ENCODE assay signal across 8 cellular contexts in genomic region chr5:176041248-176041994, GRCh38.
DNase-seq lines count a peak whose midpoint lies in the region; ATAC-seq, FAIRE-seq and TF ChIP-seq lines count a peak whose summit lies in the region.
"Not testable (repeated sequence)": the region's sequence is repeated elsewhere in the genome, so short reads cannot be mapped to it uniquely, and the experiment has no call there.

No MANE protein-coding gene starts in this region.

- not testable (repeated sequence) for H3K9me1 ChIP-seq in endothelial cell of umbilical vein (replicated peaks; ENCODE audit: control insufficient read depth, extremely low read depth, insufficient read depth, low read length); keratinocyte (ENCODE audit: control insufficient read depth, extremely low read depth, insufficient read depth, low read length)

- H3K14ac ChIP-seq in trophoblast cell (ENCODE audit: low read length), result not testable (repeated sequence)

- not testable (repeated sequence) for ATAC-seq in CD4-positive, CD25-positive, alpha-beta regulatory T cell (ENCODE audit: low read depth in 2 of 2); T-helper 17 cell

- dilution Hi-C loops in endothelial cell of umbilical vein (cut with MboI; ENCODE audit: extremely low pct_ligation_motif_present, low sequenced_read_pairs); keratinocyte (cut with MboI; ENCODE audit: extremely low pct_ligation_motif_present, low sequenced_read_pairs): not testable (repeated sequence)

- not testable (repeated sequence) for H3K9ac ChIP-seq in endothelial cell of umbilical vein (replicated peaks; ENCODE audit: extremely low read depth, insufficient read depth, low read length); keratinocyte (ENCODE audit: control insufficient read depth, extremely low read depth, insufficient read depth, low read length)
- H3K9ac ChIP-seq in trophoblast cell (ENCODE audit: low read length), result peak overlapping the region; percentile 73

- H3K36me3 Mint-ChIP-seq in CD4-positive, CD25-positive, alpha-beta regulatory T cell; T-helper 17 cell (ENCODE audit: low read depth); activated naive CD8-positive, alpha-beta T cell treated with anti-CD3 and anti-CD28 coated beads for 36 hours: not testable (repeated sequence)

- not testable (repeated sequence) for H3K4me1 ChIP-seq in CD4-positive, CD25-positive, alpha-beta regulatory T cell (ENCODE audit: control insufficient read depth, insufficient read depth, low read length, poor library complexity, severe bottlenecking); endothelial cell of umbilical vein (ENCODE audit: control insufficient read depth, extremely low read depth, insufficient read depth, low read length); keratinocyte (ENCODE audit: control insufficient read depth, extremely low read depth, insufficient read depth, low read length); trophoblast cell (ENCODE audit: control insufficient read depth in 1 of 2, insufficient read depth in 2 of 2, low read length in 2 of 2)

- not testable (repeated sequence) for H4K91ac ChIP-seq in trophoblast cell (ENCODE audit: low read depth, low read length)

- H3K4ac ChIP-seq in trophoblast cell (ENCODE audit: low read depth, low read length), result not testable (repeated sequence)

- FAIRE-seq in GM12892 (lab: Jason Lieb, UNC); keratinocyte (lab: Jason Lieb, UNC): not testable (repeated sequence)
- FAIRE-seq in endothelial cell of umbilical vein (lab: Jason Lieb, UNC), result peak; percentile 61

- CTCF ChIA-PET in endothelial cell of umbilical vein (lab: Charles Lee), result not testable (repeated sequence)

- intact Hi-C loops in endothelial cell of umbilical vein (cut with micrococcal nuclease), result not testable (repeated sequence)

- whole genome bisulfite sequencing in trophoblast cell (ENCODE audit: extremely low coverage, insufficient coverage, insufficient read length), result no CpG with 5 or more reads among the region's 15 CpGs

- H3K23ac ChIP-seq in trophoblast cell (ENCODE audit: low read length), result not testable (repeated sequence)

- not testable (repeated sequence) for H2BK5ac ChIP-seq in trophoblast cell (ENCODE audit: low read depth, low read length, poor library complexity)

- not testable (repeated sequence) for H3K27me3 Mint-ChIP-seq in CD4-positive, CD25-positive, alpha-beta regulatory T cell; T-helper 17 cell; activated naive CD8-positive, alpha-beta T cell treated with anti-CD3 and anti-CD28 coated beads for 36 hours

- not testable (repeated sequence) for H3K9me3 Mint-ChIP-seq in CD4-positive, CD25-positive, alpha-beta regulatory T cell; activated naive CD8-positive, alpha-beta T cell treated with anti-CD3 and anti-CD28 coated beads for 36 hours

- not testable (repeated sequence) for H3K27ac ChIP-seq in CD4-positive, CD25-positive, alpha-beta regulatory T cell (ENCODE audit: insufficient read depth, low read length, poor library complexity, severe bottlenecking); endothelial cell of umbilical vein (ENCODE audit: insufficient read depth, low read depth, low read length); trophoblast cell (ENCODE audit: low read depth, low read length)
- peak overlapping the region; percentile 49 for H3K27ac ChIP-seq in keratinocyte (ENCODE audit: control insufficient read depth, insufficient read depth, low read length)

- H3K27ac Mint-ChIP-seq in CD4-positive, CD25-positive, alpha-beta regulatory T cell, result peak overlapping the region in 2 of 3 donors; percentile 35 to 64
- H3K27ac Mint-ChIP-seq in T-helper 17 cell, result peak overlapping the region; percentile 81
- H3K27ac Mint-ChIP-seq in activated naive CD8-positive, alpha-beta T cell treated with anti-CD3 and anti-CD28 coated beads for 36 hours, result peak overlapping the region; percentile 62

- POLR2A ChIA-PET in endothelial cell of umbilical vein (lab: Charles Lee), result not testable (repeated sequence)

- not testable (repeated sequence) for DNase-seq in CD4-positive, CD25-positive, alpha-beta regulatory T cell; T-helper 17 cell; activated naive CD8-positive, alpha-beta T cell treated with anti-CD3 and anti-CD28 coated beads for 36 hours; endothelial cell of umbilical vein (ENCODE audit: low read depth, low spot score); keratinocyte (ENCODE audit: low read depth, low spot score); trophoblast cell
- DNase-seq in GM12892 (ENCODE audit: insufficient read length), result peak; percentile 3
- DNase-seq in activated effector memory CD4-positive, alpha-beta T cell treated with anti-CD3 and anti-CD28 coated beads, Interleukin-2, amount 50 U/mL, for 16 hours, result peak; percentile 45

- not testable (repeated sequence) for H3K36me3 ChIP-seq in CD4-positive, CD25-positive, alpha-beta regulatory T cell (ENCODE audit: control insufficient read depth, insufficient read depth, low read length); endothelial cell of umbilical vein (ENCODE audit: control insufficient read depth in 2 of 2, extremely low read depth in 1 of 2, insufficient read depth in 2 of 2, low read length in 2 of 2); keratinocyte (ENCODE audit: control insufficient read depth in 2 of 2, extremely low read depth in 1 of 2, insufficient read depth in 2 of 2, low read length in 2 of 2); trophoblast cell (ENCODE audit: control insufficient read depth in 1 of 2, insufficient read depth in 2 of 2, low read length in 2 of 2)

- not testable (repeated sequence) for H4K12ac ChIP-seq in trophoblast cell (ENCODE audit: low read depth, low read length)

- not testable (repeated sequence) for BruUV-seq in endothelial cell of umbilical vein (replicated peaks; lab: Mats Ljungman, UMichigan)

- H2BK120ac ChIP-seq in trophoblast cell (ENCODE audit: insufficient read depth, low read length, poor library complexity), result not testable (repeated sequence)

- peak overlapping the region in 1 of 4 donors; percentile 51 for H3K4me3 Mint-ChIP-seq in CD4-positive, CD25-positive, alpha-beta regulatory T cell
- not testable (repeated sequence) for H3K4me3 Mint-ChIP-seq in T-helper 17 cell; activated naive CD8-positive, alpha-beta T cell treated with anti-CD3 and anti-CD28 coated beads for 36 hours

- H3K4me1 Mint-ChIP-seq in CD4-positive, CD25-positive, alpha-beta regulatory T cell, result peaks cover 0 to 38% (median 8%) of the 10 kb centered on the region in 4 donors
- H3K4me1 Mint-ChIP-seq in T-helper 17 cell, result peaks cover 28% of the 10 kb centered on the region
- H3K4me1 Mint-ChIP-seq in activated naive CD8-positive, alpha-beta T cell treated with anti-CD3 and anti-CD28 coated beads for 36 hours, result peaks cover 31% of the 10 kb centered on the region

- not testable (repeated sequence) for H4K8ac ChIP-seq in trophoblast cell (ENCODE audit: low read depth, low read length)

- TF ChIP-seq POLR2A in GM12892 (IDR thresholded peaks at IDR 0.05; ENCODE audit: low read depth, low read length); endothelial cell of umbilical vein (IDR thresholded peaks at IDR 0.05; ENCODE audit: low read depth, low read length): not testable (repeated sequence)

- H3K27me3 ChIP-seq in CD4-positive, CD25-positive, alpha-beta regulatory T cell (ENCODE audit: control insufficient read depth, insufficient read depth, low read length); endothelial cell of umbilical vein (ENCODE audit: control insufficient read depth in 2 of 2, insufficient read depth in 2 of 2, low read length in 2 of 2); keratinocyte (ENCODE audit: control insufficient read depth, extremely low read depth, insufficient read depth, low read length); trophoblast cell (ENCODE audit: insufficient read depth, low read length): not testable (repeated sequence)

- not testable (repeated sequence) for H3K18ac ChIP-seq in trophoblast cell (ENCODE audit: low read length)

- not testable (repeated sequence) for H3K79me1 ChIP-seq in trophoblast cell (ENCODE audit: low read length)

- H2BK12ac ChIP-seq in trophoblast cell (ENCODE audit: low read length), result not testable (repeated sequence)

- TF ChIP-seq CTCF in endothelial cell of umbilical vein (IDR thresholded peaks at IDR 0.05; ENCODE audit: extremely low read depth in 1 of 2, insufficient read depth in 1 of 2, low read depth in 1 of 2, low read length in 2 of 2); keratinocyte (optimal IDR thresholded peaks at IDR 0.05 in 1 of 3, IDR thresholded peaks at IDR 0.05 in 1 of 3, conservative IDR thresholded peaks at IDR 0.05 in 1 of 3; ENCODE audit: extremely low read depth in 1 of 3, insufficient read depth in 2 of 3, low read length in 3 of 3): not testable (repeated sequence)

- H2AK5ac ChIP-seq in trophoblast cell (ENCODE audit: low read length), result not testable (repeated sequence)

- H3K9me3 ChIP-seq in CD4-positive, CD25-positive, alpha-beta regulatory T cell (ENCODE audit: control insufficient read depth in 2 of 2, low read length in 2 of 2); T-helper 17 cell (ENCODE audit: control insufficient read depth, low read length, poor library complexity, severe bottlenecking); endothelial cell of umbilical vein (replicated peaks; ENCODE audit: control insufficient read depth, insufficient read depth, low read length); keratinocyte (ENCODE audit: control insufficient read depth, low read depth, low read length); trophoblast cell (ENCODE audit: insufficient read depth, low read depth, low read length): not testable (repeated sequence)

- H3K4me2 ChIP-seq in endothelial cell of umbilical vein (ENCODE audit: insufficient read depth, low read length); trophoblast cell (ENCODE audit: low read length): not testable (repeated sequence)
- peak overlapping the region; percentile 54 for H3K4me2 ChIP-seq in keratinocyte (ENCODE audit: control insufficient read depth, extremely low read depth, insufficient read depth, low read depth, low read length)

- H3K79me2 ChIP-seq in endothelial cell of umbilical vein (ENCODE audit: control insufficient read depth, insufficient read depth, low read length); keratinocyte (ENCODE audit: control insufficient read depth, insufficient read depth, low read length); trophoblast cell (ENCODE audit: control insufficient read depth, insufficient read depth, low read length, poor library complexity): not testable (repeated sequence)

- H2AFZ ChIP-seq in endothelial cell of umbilical vein (ENCODE audit: low read depth, low read length); keratinocyte (ENCODE audit: control insufficient read depth, low read length); trophoblast cell (ENCODE audit: insufficient read depth, low read length, poor library complexity): not testable (repeated sequence)

- not testable (repeated sequence) for H3K4me3 ChIP-seq in CD4-positive, CD25-positive, alpha-beta regulatory T cell (ENCODE audit: low read depth, low read length); endothelial cell of umbilical vein (replicated peaks in 1 of 3; ENCODE audit: insufficient read depth in 1 of 3, low read depth in 1 of 3, low read length in 3 of 3); keratinocyte (ENCODE audit: control insufficient read depth in 2 of 3, extremely low read depth in 1 of 3, insufficient read depth in 2 of 3, low read depth in 1 of 3, low read length in 3 of 3)
- peak overlapping the region; percentile 44 for H3K4me3 ChIP-seq in trophoblast cell (ENCODE audit: low read depth, low read length)

- H4K20me1 ChIP-seq in endothelial cell of umbilical vein (replicated peaks; ENCODE audit: control insufficient read depth, extremely low read depth, insufficient read depth, low read length); keratinocyte (ENCODE audit: control insufficient read depth, extremely low read depth, insufficient read depth, low read length): not testable (repeated sequence)
